8 cellular contexts compared by ENCODE assay signal in genomic region chr19:12789098-12789903, GRCh38. TPM values are rescaled to one million over a fixed set of nuclear protein-coding genes. Genes with fewer than 3 reads are reported as not detected.
DNase-seq lines count a peak whose midpoint lies in the region; ATAC-seq, FAIRE-seq and TF ChIP-seq lines count a peak whose summit lies in the region.

No MANE protein-coding gene starts in this region.

- DNase-seq in CD14-positive monocyte (ENCODE audit: low spot score) (no peak), iPS DF 6.9 (ENCODE audit: low read depth, low spot score) (no peak), small intestine (peak; percentile 90), Ammon's horn (ENCODE audit: low spot score) (no peak), cerebellar nuclear complex (lab: John Stamatoyannopoulos, UW) (no peak)
- DNase-seq in activated naive CD4-positive, alpha-beta T cell treated with anti-CD3 and anti-CD28 coated beads, Interleukin-2, amount 10 ng/mL, durations not matched to agents 7 days and 5 days = no peak

- H3K27me3 Mint-ChIP-seq in CD14-positive monocyte (ENCODE audit: low read depth in 3 of 3) = peaks cover 0 to 4% (median 1%) of the 10 kb centered on the region in 3 donors
- H3K27me3 Mint-ChIP-seq in activated naive CD4-positive, alpha-beta T cell treated with anti-CD3 and anti-CD28 coated beads, Interleukin-2, amount 10 ng/mL, durations not matched to agents 7 days and 5 days = peaks cover 7% of the 10 kb centered on the region

- no peak for TF ChIP-seq CTCF in CD14-positive monocyte (IDR thresholded peaks at IDR 0.05)

- H3K27me3 ChIP-seq in iPS DF 6.9 (ENCODE audit: control insufficient read depth, insufficient read depth, low read length) (no peaks in the 10 kb centered on the region), small intestine (ENCODE audit: control insufficient read depth in 2 of 2, insufficient read depth in 2 of 2, low read length in 2 of 2) (no peaks in the 10 kb centered on the region)

- H3K36me3 ChIP-seq in iPS DF 6.9 (ENCODE audit: control insufficient read depth, insufficient read depth, low read length) (no peaks in the 10 kb centered on the region), small intestine (ENCODE audit: control insufficient read depth in 2 of 2, insufficient read depth in 2 of 2, low read length in 2 of 2) (no peaks in the 10 kb centered on the region)

- CTCF ChIA-PET in activated naive CD4-positive, alpha-beta T cell treated with anti-CD3 and anti-CD28 coated beads, Interleukin-2, amount 10 ng/mL, durations not matched to agents 7 days and 5 days (lab: Charles Lee) = interaction anchor here (0.8 to 3.5 kb wide), 4 partner anchors 10 to 23 kb away, joined by 3 to 31 read pairs (median 6); no protein-coding TSS in a partner anchor

- H3K4me1 Mint-ChIP-seq in CD14-positive monocyte = peaks cover 31% of the 10 kb centered on the region
- peaks cover 27% of the 10 kb centered on the region for H3K4me1 Mint-ChIP-seq in activated naive CD4-positive, alpha-beta T cell treated with anti-CD3 and anti-CD28 coated beads, Interleukin-2, amount 10 ng/mL, durations not matched to agents 7 days and 5 days

- ATAC-seq in GM21526 (IDR thresholded peaks at IDR 0.05; ENCODE audit: low FRiP score, unreplicated experiment) = peak; percentile 0
- no peak for ATAC-seq in GM18511 (IDR thresholded peaks at IDR 0.05; ENCODE audit: unreplicated experiment)

- H3K27ac ChIP-seq in iPS DF 6.9 (ENCODE audit: low read length) (no peak overlapping the region), small intestine (ENCODE audit: low read depth in 1 of 2, low read length in 1 of 2) (peak overlapping the region; percentile 98 to 99)

- H3K4me3 ChIP-seq in iPS DF 6.9 (ENCODE audit: low read length) (peak overlapping the region; percentile 43; the same call in 1 of the 2 replicates), small intestine (ENCODE audit: low read depth in 1 of 2, low read length in 2 of 2) (peak overlapping the region; percentile 33 to 60)

- peaks cover 2 to 12% of the 10 kb centered on the region in 2 donors for H3K36me3 Mint-ChIP-seq in CD14-positive monocyte
- peaks cover 8% of the 10 kb centered on the region for H3K36me3 Mint-ChIP-seq in activated naive CD4-positive, alpha-beta T cell treated with anti-CD3 and anti-CD28 coated beads, Interleukin-2, amount 10 ng/mL, durations not matched to agents 7 days and 5 days

- H3K27ac Mint-ChIP-seq in CD14-positive monocyte = peak overlapping the region in 2 of 7 donors; percentile 66 to 100
- peak overlapping the region; percentile 99 for H3K27ac Mint-ChIP-seq in activated naive CD4-positive, alpha-beta T cell treated with anti-CD3 and anti-CD28 coated beads, Interleukin-2, amount 10 ng/mL, durations not matched to agents 7 days and 5 days

- H3K4me3 Mint-ChIP-seq in CD14-positive monocyte = peak overlapping the region; percentile 95 to 98
- H3K4me3 Mint-ChIP-seq in activated naive CD4-positive, alpha-beta T cell treated with anti-CD3 and anti-CD28 coated beads, Interleukin-2, amount 10 ng/mL, durations not matched to agents 7 days and 5 days = peak overlapping the region; percentile 92

- H3K9me3 ChIP-seq in iPS DF 6.9 (ENCODE audit: control insufficient read depth, insufficient read depth, low read length) = no peaks in the 10 kb centered on the region
- no peaks in the 10 kb centered on the region for H3K9me3 ChIP-seq in small intestine (ENCODE audit: control insufficient read depth, low read depth)

- peaks cover 10% of the 10 kb centered on the region for H3K4me1 ChIP-seq in iPS DF 6.9 (ENCODE audit: control insufficient read depth, insufficient read depth, low read length)
- H3K4me1 ChIP-seq in small intestine (ENCODE audit: control insufficient read depth in 2 of 2, insufficient read depth in 1 of 2, low read depth in 1 of 2, low read length in 1 of 2) = peaks cover 8% of the 10 kb centered on the region in 2 donors

- H3K9me3 Mint-ChIP-seq in CD14-positive monocyte = peaks cover 0 to 7% (median 0%) of the 10 kb centered on the region in 7 donors
- no peaks in the 10 kb centered on the region for H3K9me3 Mint-ChIP-seq in activated naive CD4-positive, alpha-beta T cell treated with anti-CD3 and anti-CD28 coated beads, Interleukin-2, amount 10 ng/mL, durations not matched to agents 7 days and 5 days

- no peak for FAIRE-seq in small intestine (lab: Jason Lieb, UNC)

- intact Hi-C loops in CD14-positive monocyte (cut with micrococcal nuclease) = loop anchor here (10.0 kb wide), 1 partner anchor 1056 kb away; no protein-coding TSS in a partner anchor

- WGBS in iPS DF 6.9 (ENCODE audit: insufficient coverage, insufficient read length) = no CpG with 5 or more reads among the region's 46 CpGs
- WGBS in small intestine, 3 donors = 0 to 3% (median 1%) methylated on average over 15 to 46 of the region's 46 CpGs

RNA-seq across cellular contexts. Expression of gene JUNB, which starts 2.0 kb away (rescaled TPM):
- polyA plus RNA-seq in CD14-positive monocyte (1,000 to 10,000 TPM; 1,279 to 1,468 TPM), small intestine (100 to 1,000 TPM in 1 of 3 donors, 10 to 100 TPM in 2; 44.7 to 214 (median 54.6) TPM)

RNA-seq across cellular contexts. Expression of gene PRDX2, which starts 12.3 kb away (rescaled TPM):
- polyA plus RNA-seq in CD14-positive monocyte = 10 to 100 TPM; 46.7 to 71.5 TPM
- polyA plus RNA-seq in small intestine = 100 to 1,000 TPM; 390 to 523 (median 442) TPM

RNA-seq across cellular contexts. Expression of gene THSD8, which starts 12.6 kb away (rescaled TPM):
- polyA plus RNA-seq in CD14-positive monocyte (1 to 10 TPM in 1 of 2 donors, not detected in 1; 4.0 TPM), small intestine (1 to 10 TPM in 2 of 3 donors, not detected in 1; 3.1 to 4.0 TPM)

RNA-seq across cellular contexts. Expression of gene HOOK2, which starts 13.9 kb away (rescaled TPM):
- polyA plus RNA-seq in CD14-positive monocyte (1 to 10 TPM in 1 of 2 donors, under 1 TPM in 1; 0.55 to 1.1 TPM), small intestine (100 to 1,000 TPM in 2 of 3 donors, 10 to 100 TPM in 1; 61.8 to 206 (median 134) TPM)

RNA-seq across cellular contexts. Expression of gene RNASEH2A, which starts 17.1 kb away (rescaled TPM):
- polyA plus RNA-seq in CD14-positive monocyte = 10 to 100 TPM; 15.2 to 21.5 TPM
- polyA plus RNA-seq in small intestine = 10 to 100 TPM in 1 of 3 donors, 1 to 10 TPM in 2; 3.1 to 22.3 (median 7.0) TPM

Comparison
In these comparisons a context has a peak if more than half of its experiments do, and no peak if none do; other contexts are left out.
1. RNA of gene JUNB, which starts 2.0 kb away (polyA plus RNA-seq): 1,279 to 1,468 TPM in CD14-positive monocyte; 44.7 to 214 TPM in small intestine; every median in the first group is over 4 times any median in the second.
2. RNA of gene PRDX2, which starts 12.3 kb away (polyA plus RNA-seq): 390 to 523 TPM in small intestine; 46.7 to 71.5 TPM in CD14-positive monocyte; every median in the first group is over 4 times any median in the second.